17 cellular contexts compared by ENCODE assay signal in genomic region chr9:79604921-79605562, GRCh38. TPM values are rescaled to one million over a fixed set of nuclear protein-coding genes. Genes with fewer than 3 reads are reported as not detected.
A peak's percentile ranks its signal among the peaks of the same experiment; 100 is the strongest.
DNase-seq lines count a peak whose midpoint lies in the region; ATAC-seq and TF ChIP-seq lines count a peak whose summit lies in the region.
"Had no signal": no experiment of that assay in that cellular context is flagged by ENCODE, and none has a peak within 500 bp of the region (broad histone marks: within the 10 kb centered on the region; RNA-seq: fewer than 3 reads in every experiment).

No MANE protein-coding gene starts in this region.

- H4K20me1 ChIP-seq in GM23248 (ENCODE audit: insufficient read depth), result 0 out of 2 replicates have a peak, but pooled peaks cover 4% of the 10 kb centered on the region
- no peaks in the 10 kb centered on the region for H4K20me1 ChIP-seq in Karpas-422 (ENCODE audit: insufficient read depth, low read depth, low read length)

- H3K36me3 ChIP-seq in GM23248 (ENCODE audit: low read depth) (peaks cover 5% of the 10 kb centered on the region; the same call in 1 of the 2 replicates), Karpas-422 (ENCODE audit: insufficient read depth, low read length) (peaks cover 27% of the 10 kb centered on the region), body of pancreas (replicated peaks in 1 of 2; ENCODE audit: insufficient read depth in 1 of 2, low read depth in 2 of 2) (no peaks in the 10 kb centered on the region), neutrophil (peaks cover 6% of the 10 kb centered on the region)

- DNase-seq in GM23248 (peak; percentile 16), Karpas-422 (no peak), body of pancreas (no peak), superior temporal gyrus (ENCODE audit: extremely low spot score) (no peak), HUDEP-2 (lab: John Stamatoyannopoulos, UW; ENCODE audit: unreplicated experiment in 76 of 76) (no peak)
- DNase-seq: ACHN; CD4-positive, alpha-beta memory T cell; DND-41; GF-D8; NCI-H1092 treated with DMSO at 0.1 percent for 48 hours; NCI-H1694 treated with DMSO at 0.1 percent for 48 hours; NCI-H2171; NCI-H82; SIG-M5 had no signal

- peaks cover 11% of the 10 kb centered on the region for H3K4me1 ChIP-seq in GM23248 (ENCODE audit: insufficient read depth)
- H3K4me1 ChIP-seq in Karpas-422 (ENCODE audit: low read length), result peaks cover 34% of the 10 kb centered on the region
- peaks cover 16% of the 10 kb centered on the region for H3K4me1 ChIP-seq in body of pancreas
- H3K4me1 ChIP-seq in neutrophil (ENCODE audit: control insufficient read depth in 1 of 2, insufficient read depth in 1 of 2, low read depth in 1 of 2, low read length in 1 of 2), result peaks cover 42 to 48% of the 10 kb centered on the region in 2 experiments

- H2AFZ ChIP-seq in GM23248 (no peak overlapping the region), Karpas-422 (ENCODE audit: low read length) (no peak overlapping the region)

- no peak for TF ChIP-seq POLR2A in body of pancreas (IDR thresholded peaks at IDR 0.05)

- TF ChIP-seq CTCF in body of pancreas (IDR thresholded peaks at IDR 0.05) (no peak), neutrophil (IDR thresholded peaks at IDR 0.05) (no peak)

- H3K79me2 ChIP-seq in GM23248 (ENCODE audit: insufficient read depth) (peaks cover 78% of the 10 kb centered on the region), Karpas-422 (ENCODE audit: low read length) (peaks cover 96% of the 10 kb centered on the region)

- peaks cover 21% of the 10 kb centered on the region for H3F3A ChIP-seq in GM23248 (ENCODE audit: insufficient read depth)

- in situ Hi-C loops in GM23248 (cut with MboI), result no loop called here

- H3K27ac ChIP-seq in GM23248, result no peak overlapping the region
- H3K27ac ChIP-seq in Karpas-422 (ENCODE audit: low read length), result peak overlapping the region; percentile 5; the same call in 1 of the 2 replicates
- no peak overlapping the region for H3K27ac ChIP-seq in body of pancreas
- H3K27ac ChIP-seq in neutrophil, result peak overlapping the region; percentile 70

- ATAC-seq in body of pancreas, result peak; percentile 55
- ATAC-seq in HG02759 (IDR thresholded peaks at IDR 0.05; ENCODE audit: unreplicated experiment), result no peak
- ATAC-seq in GM21526 (IDR thresholded peaks at IDR 0.05; ENCODE audit: low FRiP score, unreplicated experiment), result no peak

- no peak overlapping the region for H3K4me2 ChIP-seq in GM23248 (ENCODE audit: unreplicated experiment)
- no peak overlapping the region for H3K4me2 ChIP-seq in Karpas-422 (ENCODE audit: low read depth, low read length, poor library complexity, severe bottlenecking)

- H3K27me3 ChIP-seq in GM23248 (replicated peaks; ENCODE audit: insufficient read depth) (no peaks in the 10 kb centered on the region), Karpas-422 (ENCODE audit: low read length) (no peaks in the 10 kb centered on the region), body of pancreas (no peaks in the 10 kb centered on the region), neutrophil (no peaks in the 10 kb centered on the region)

- WGBS in GM23248 (ENCODE audit: low coverage in 1 of 2, low lambda C conversion rate in 2 of 2, missing lambda C conversion rate in 2 of 2), 2 experiments, result 98 to 100% methylated on average over 5 of the region's 5 CpGs
- WGBS in body of pancreas, 2 donors, result 17 to 26% methylated on average over 5 of the region's 5 CpGs

- H3K4me3 ChIP-seq in GM23248, result no peak overlapping the region
- no peak overlapping the region for H3K4me3 ChIP-seq in Karpas-422 (ENCODE audit: low read length)
- H3K4me3 ChIP-seq in body of pancreas, result no peak overlapping the region
- peak overlapping the region in 1 of 2 experiments; percentile 1 for H3K4me3 ChIP-seq in neutrophil (ENCODE audit: low read depth in 1 of 2, low read length in 1 of 2)

- H3K9ac ChIP-seq in GM23248 (no peak overlapping the region), Karpas-422 (ENCODE audit: low read length) (no peak overlapping the region)

- H3K9me3 ChIP-seq in GM23248 (ENCODE audit: low read depth) (no peaks in the 10 kb centered on the region), Karpas-422 (ENCODE audit: low read length) (peaks cover 7% of the 10 kb centered on the region; the same call in 1 of the 2 replicates), body of pancreas (no peaks in the 10 kb centered on the region), neutrophil (no peaks in the 10 kb centered on the region)

- H3K9me2 ChIP-seq in GM23248 (ENCODE audit: insufficient read depth), result no peaks in the 10 kb centered on the region
- H3K9me2 ChIP-seq in Karpas-422 (replicated peaks; ENCODE audit: insufficient read depth, low read length), result no peaks in the 10 kb centered on the region

- intact Hi-C loops in body of pancreas (cut with DNase I), result no loop called here

RNA-seq across cellular contexts. Expression of gene TLE4, which starts 33.3 kb away (rescaled TPM):
- 23.3 and 37.8 TPM in 2 replicates for total RNA-seq in GM23248 (2014; rRNA removed; shearing (Covaris generic))
- polyA plus RNA-seq in GM23248 (2016; fragmentation: Nextera tagmentation; extraction: Ambion mirVana), result 25.2 and 29.5 TPM in 2 replicates
- total RNA-seq in Karpas-422 (2014; rRNA removed; shearing (Covaris generic); ENCODE audit: low replicate concordance), result 65.3 TPM in 2 replicates
- total RNA-seq in body of pancreas, result 10 to 100 TPM; 17.9 to 54.7 TPM

Comparison
In these comparisons a context has a peak if more than half of its experiments do, and no peak if none do; other contexts are left out.
1. H3K27ac ChIP-seq: peak in Karpas-422 (single experiment) and neutrophil (single experiment); none in GM23248 (single experiment) and body of pancreas (0 of 4).